ENCODE assay signal across 8 cellular contexts in genomic region chr18:35290070-35290735, GRCh38. TPM values are rescaled to one million over a fixed set of nuclear protein-coding genes. Genes with fewer than 3 reads are reported as not detected.
DNase-seq lines count a peak whose midpoint lies in the region; TF ChIP-seq lines count a peak whose summit lies in the region.

ZSCAN30 (minus strand) TSS chr18:35290229; CDS start chr18:35264352, 25,877 bp downstream.

- 0 to 1% (median 0%) methylated on average over 23 to 41 of the region's 41 CpGs for WGBS in stomach, 5 donors

- TF ChIP-seq RAD21 in neural cell (conservative IDR thresholded peaks at IDR 0.05), result peak; percentile 48

- intact Hi-C loops in stomach (cut with DNase I; ENCODE audit: low total_unique reads), result no loop called here

- peak within 1 kb of the TSS; percentile 89 for H2AFZ ChIP-seq in neural cell (ENCODE audit: low read depth, low read length)

- H3K9ac ChIP-seq in neural cell (ENCODE audit: low read length), result peak within 1 kb of the TSS; percentile 91

- peak in 2 of 4 donors; percentile 47 to 66 for TF ChIP-seq POLR2A in stomach (IDR thresholded peaks at IDR 0.05)

- H3K9me2 ChIP-seq in neural cell (ENCODE audit: insufficient read depth, low read length), result no peaks in the 10 kb centered on the region

- no peaks in the 10 kb centered on the region for H4K20me1 ChIP-seq in neural cell (ENCODE audit: insufficient read depth)

- H3F3A ChIP-seq in neural cell (ENCODE audit: insufficient read depth, low read length, poor library complexity, severe bottlenecking), result no peaks in the 10 kb centered on the region

- TF ChIP-seq EP300 in neural cell (conservative IDR thresholded peaks at IDR 0.05; ENCODE audit: poor library complexity, severe bottlenecking) (peak; percentile 84), stomach (IDR thresholded peaks at IDR 0.05) (no peak)

- H3K4me1 ChIP-seq in stomach, result peaks cover 18 to 50% (median 36%) of the 10 kb centered on the region in 4 donors

- DNase-seq in ELF-1 (ENCODE audit: low read depth, low spot score) (peak; percentile 99), H7 (peak; percentile 94), M059J (ENCODE audit: low read depth) (peak; percentile 92), SHP77 (lab: John Stamatoyannopoulos, UW) (peak; percentile 91), fibroblast of the conjunctiva (ENCODE audit: low read depth) (peak; percentile 86), stomach (peak; percentile 96)
- peak; percentile 98 for DNase-seq in activated effector memory CD4-positive, alpha-beta T cell treated with anti-CD3 and anti-CD28 coated beads, Interleukin-2, amount 50 U/mL, for 16 hours

- no peak for TF ChIP-seq CTCF in neural cell (IDR thresholded peaks at IDR 0.05; ENCODE audit: poor library complexity, severe bottlenecking)
- peak in 1 of 7 experiments; percentile 24 for TF ChIP-seq CTCF in stomach (IDR thresholded peaks at IDR 0.05)

- peak within 1 kb of the TSS; percentile 70 for H3K4me2 ChIP-seq in neural cell (ENCODE audit: low read length)

- H3K79me2 ChIP-seq in neural cell (replicated peaks; ENCODE audit: insufficient read depth, low read length), result peaks cover 35% of the 10 kb centered on the region

- H3K36me3 ChIP-seq in H7 (replicated peaks; ENCODE audit: control insufficient read depth, insufficient read depth, low read length) (no peaks in the 10 kb centered on the region), neural cell (ENCODE audit: insufficient read depth, low read length) (no peaks in the 10 kb centered on the region), stomach (peaks cover 0 to 23% (median 19%) of the 10 kb centered on the region in 4 donors)

- no peaks in the 10 kb centered on the region for H3K27me3 ChIP-seq in H7 (ENCODE audit: control insufficient read depth, insufficient read depth, low read length)
- H3K27me3 ChIP-seq in neural cell (ENCODE audit: insufficient read depth, low read depth, low read length), result no peaks in the 10 kb centered on the region
- H3K27me3 ChIP-seq in stomach, result no peaks in the 10 kb centered on the region

- H3K4me3 ChIP-seq in H7 (ENCODE audit: insufficient read depth, low read depth, low read length) (peak within 1 kb of the TSS; percentile 70), neural cell (ENCODE audit: low read length) (peak within 1 kb of the TSS; percentile 76), stomach (peak within 1 kb of the TSS; percentile 65 to 76 (median 70))

- H3K9me3 ChIP-seq in neural cell (ENCODE audit: low read length) (no peaks in the 10 kb centered on the region), stomach (no peaks in the 10 kb centered on the region)

- H3K27ac ChIP-seq in neural cell (ENCODE audit: low read length) (peak within 1 kb of the TSS; percentile 88), stomach (peak within 1 kb of the TSS; percentile 88 to 90 (median 89))

TF ChIP-seq in neural cell, 6 proteins besides CTCF, POLR2A, EP300 and RAD21:
- peak; percentile 59 for TF ChIP-seq SMC3 (conservative IDR thresholded peaks at IDR 0.05; ENCODE audit: poor library complexity)
- TF ChIP-seq TAF1 (IDR thresholded peaks at IDR 0.05; ENCODE audit: low read depth), result peak; percentile 93
- peak; percentile 99 for TF ChIP-seq POLR2AphosphoS5 (IDR thresholded peaks at IDR 0.05)
- peak; percentile 91 for TF ChIP-seq REST (IDR thresholded peaks at IDR 0.05; ENCODE audit: borderline replicate concordance)
- TF ChIP-seq MXI1 (conservative IDR thresholded peaks at IDR 0.05; ENCODE audit: poor library complexity, severe bottlenecking), result peak; percentile 81
- TF ChIP-seq EZH2 (IDR thresholded peaks at IDR 0.05; ENCODE audit: borderline replicate concordance, insufficient read depth, low read length, poor library complexity, severe bottlenecking), result no peak

RNA-seq across cellular contexts. Expression of gene ZSCAN30, which starts in this region (rescaled TPM):
- total RNA-seq in H7 (2014; rRNA removed; shearing (Covaris generic)), result 6.2 and 8.2 TPM in 2 replicates
- total RNA-seq in M059J (2014; rRNA removed; shearing (Covaris generic)), result 13.2 and 18.9 TPM in 2 replicates
- 25.4 and 30.6 TPM in 2 replicates for polyA plus RNA-seq in neural cell
- 39.4 and 44.8 TPM in 2 replicates for polyA minus RNA-seq in neural cell
- 10 to 100 TPM in 3 of 5 donors, 1 to 10 TPM in 2; 9.3 to 22.0 (median 12.7) TPM for total RNA-seq in stomach
- polyA plus RNA-seq in stomach, result 1 to 10 TPM; 3.7 to 6.2 (median 6.1) TPM

Comparison
In these comparisons a context has a peak if more than half of its experiments do, and no peak if none do; other contexts are left out.
1. Peak in every context shown above with its lines: DNase-seq, H3K4me3 ChIP-seq and H3K27ac ChIP-seq.